In genomic region chr17:76274559-76274956, GRCh38 we compare ENCODE assay signal across 14 cellular contexts. TPM values are rescaled to one million over a fixed set of nuclear protein-coding genes. Genes with fewer than 3 reads are reported as not detected.
DNase-seq lines count a peak whose midpoint lies in the region; ATAC-seq, FAIRE-seq and TF ChIP-seq lines count a peak whose summit lies in the region.
"Had no signal": no experiment of that assay in that cellular context is flagged by ENCODE, and none has a peak within 500 bp of the region (broad histone marks: within the 10 kb centered on the region; RNA-seq: fewer than 3 reads in every experiment).

No MANE protein-coding gene starts in this region.

- TF ChIP-seq CTCF in Panc1 (IDR thresholded peaks at IDR 0.05) (no peak), GM12878 (IDR thresholded peaks at IDR 0.05 in 2 of 3, conservative IDR thresholded peaks at IDR 0.05 in 1 of 3; ENCODE audit: control insufficient read depth in 2 of 3, extremely low read depth in 1 of 3, insufficient read depth in 1 of 3, low read depth in 3 of 3, low read length in 3 of 3) (no peak), prostate gland (IDR thresholded peaks at IDR 0.05) (no peak)

- in situ Hi-C loops in Panc1 (cut with HindIII; ENCODE audit: low pct_unique_long_range_greater_than_20kb, low sequenced_read_pairs): no loop called here
- in situ Hi-C loops in GM12878 (cut with MboI): loop anchor here (25.0 kb wide), 2 partner anchors 1188 to 1888 kb away; partner anchors contain the start of gene SYNGR2

- intact Hi-C loops in activated naive CD4-positive, alpha-beta T cell treated with anti-CD3 and anti-CD28 coated beads for 36 hours (cut with micrococcal nuclease): no loop called here
- intact Hi-C loops in Panc1 (cut with micrococcal nuclease; ENCODE audit: unreplicated experiment) (no loop called here), GM12878 (cut with micrococcal nuclease; ENCODE audit: unreplicated experiment) (no loop called here), prostate gland (cut with DNase I) (loop anchor here (10.0 kb wide), 1 partner anchor 260 kb away; no protein-coding TSS in a partner anchor)

- H3K9me3 ChIP-seq in Panc1 (ENCODE audit: control insufficient read depth, insufficient read depth, low read depth, low read length) (no peaks in the 10 kb centered on the region), GM12878 (replicated peaks; ENCODE audit: control insufficient read depth, insufficient read depth, low read length) (no peaks in the 10 kb centered on the region), prostate gland (no peaks in the 10 kb centered on the region)
- H3K9me3 ChIP-seq: tibial nerve had no signal

- BruUV-seq in Panc1 (replicated peaks; lab: Mats Ljungman, UMichigan) (no TSS peak), GM12878 (replicated peaks; lab: Mats Ljungman, UMichigan) (no TSS peak)

- no peak for TF ChIP-seq RAD21 in GM12878 (IDR thresholded peaks at IDR 0.05; ENCODE audit: insufficient read depth, low read depth, low read length)

- H3K27ac ChIP-seq in Panc1 (ENCODE audit: low read length): peak overlapping the region; percentile 39; the same call in 1 of the 2 replicates
- no peak overlapping the region for H3K27ac ChIP-seq in GM12878 (ENCODE audit: control insufficient read depth, insufficient read depth)
- H3K27ac ChIP-seq in prostate gland: peak overlapping the region in 1 of 2 donors; percentile 38

- POLR2A ChIA-PET in Panc1 (lab: Charles Lee) (interaction anchor here (0.5 kb wide), 1 partner anchor 78 kb away, joined by 5 read pairs; no protein-coding TSS in a partner anchor), GM12878 (lab: Charles Lee) (interaction anchor here (0.6 to 17.9 kb wide), 5 partner anchors 12 to 171 kb away, joined by 3 to 427 read pairs (median 5); partner anchors contain the start of gene UBALD2)

- ATAC-seq in Panc1 (no peak), GM12878 (no peak), GM19328 (IDR thresholded peaks at IDR 0.05; ENCODE audit: unreplicated experiment) (no peak), HG03354 (IDR thresholded peaks at IDR 0.05; ENCODE audit: poor library complexity, severe bottlenecking, unreplicated experiment) (no peak)
- no peak for ATAC-seq in stimulated activated effector memory CD8-positive, alpha-beta T cell treated with anti-CD3 and anti-CD28 coated beads, Interleukin-12 subunit alpha, Interleukin-12 subunit beta, amount 100 ng/mL, for 72 hours

- H2AFZ ChIP-seq in GM12878 (ENCODE audit: control insufficient read depth, low read depth, low read length): no peak overlapping the region

- FAIRE-seq in GM12878 (lab: Jason Lieb, UNC): no peak

- TF ChIP-seq EP300 in GM12878 (IDR thresholded peaks at IDR 0.05; ENCODE audit: borderline replicate concordance in 1 of 2, control insufficient read depth in 1 of 2, low read depth in 2 of 2, low read length in 2 of 2): no peak

- H3K27me3 Mint-ChIP-seq in activated naive CD4-positive, alpha-beta T cell treated with anti-CD3 and anti-CD28 coated beads for 36 hours (ENCODE audit: low read depth): no peaks in the 10 kb centered on the region

- 0 out of 2 replicates have a peak overlapping the region, but pooled peaks have one; percentile 2 for H3K4me2 ChIP-seq in GM12878 (ENCODE audit: control insufficient read depth, insufficient read depth)

- peak overlapping the region; percentile 91 for H3K27ac Mint-ChIP-seq in activated naive CD4-positive, alpha-beta T cell treated with anti-CD3 and anti-CD28 coated beads for 36 hours
- peak overlapping the region; percentile 96 for H3K27ac Mint-ChIP-seq in stimulated activated effector memory CD8-positive, alpha-beta T cell treated with anti-CD3 and anti-CD28 coated beads, Interleukin-12 subunit alpha, Interleukin-12 subunit beta, amount 100 ng/mL, for 72 hours

- no peaks in the 10 kb centered on the region for H3K9me3 Mint-ChIP-seq in activated naive CD4-positive, alpha-beta T cell treated with anti-CD3 and anti-CD28 coated beads for 36 hours
- H3K9me3 Mint-ChIP-seq in stimulated activated effector memory CD8-positive, alpha-beta T cell treated with anti-CD3 and anti-CD28 coated beads, Interleukin-12 subunit alpha, Interleukin-12 subunit beta, amount 100 ng/mL, for 72 hours: no peaks in the 10 kb centered on the region
- H3K9me3 Mint-ChIP-seq: immature natural killer cell had no signal

- no peak for DNase-seq in activated naive CD4-positive, alpha-beta T cell treated with anti-CD3 and anti-CD28 coated beads for 36 hours
- no peak for DNase-seq in activated naive CD4-positive, alpha-beta T cell treated with Interleukin-2 at 50 U/mL for 16 hours
- DNase-seq in Panc1 (ENCODE audit: low read depth, low spot score) (no peak), GM12878 (ENCODE audit: low read depth, low spot score) (no peak), prostate gland (ENCODE audit: low spot score) (no peak)
- DNase-seq in stimulated activated effector memory CD8-positive, alpha-beta T cell treated with anti-CD3 and anti-CD28 coated beads, Interleukin-12 subunit alpha, Interleukin-12 subunit beta, amount 100 ng/mL, for 72 hours (ENCODE audit: low spot score in 2 of 2): peak in 1 of 2 donors; percentile 54
- DNase-seq: activated effector memory CD4-positive, alpha-beta T cell treated with anti-CD3 and anti-CD28 coated beads, Interleukin-2, amount 50 U/mL, for 16 hours; caudate nucleus; foreskin melanocyte; immature natural killer cell; midbrain had no signal

- H3K4me3 ChIP-seq in Panc1 (ENCODE audit: low read depth in 2 of 2, low read length in 2 of 2) (no peak overlapping the region), GM12878 (no peak overlapping the region), prostate gland (no peak overlapping the region)
- H3K4me3 ChIP-seq: tibial nerve had no signal

- H3K4me1 Mint-ChIP-seq in activated naive CD4-positive, alpha-beta T cell treated with anti-CD3 and anti-CD28 coated beads for 36 hours (ENCODE audit: low read depth): peaks cover 66% of the 10 kb centered on the region
- peaks cover 63% of the 10 kb centered on the region for H3K4me1 Mint-ChIP-seq in stimulated activated effector memory CD8-positive, alpha-beta T cell treated with anti-CD3 and anti-CD28 coated beads, Interleukin-12 subunit alpha, Interleukin-12 subunit beta, amount 100 ng/mL, for 72 hours

- H3K36me3 Mint-ChIP-seq in activated naive CD4-positive, alpha-beta T cell treated with anti-CD3 and anti-CD28 coated beads for 36 hours (ENCODE audit: low read depth): peaks cover 18% of the 10 kb centered on the region
- H3K36me3 Mint-ChIP-seq in stimulated activated effector memory CD8-positive, alpha-beta T cell treated with anti-CD3 and anti-CD28 coated beads, Interleukin-12 subunit alpha, Interleukin-12 subunit beta, amount 100 ng/mL, for 72 hours: peaks cover 68% of the 10 kb centered on the region
- H3K36me3 Mint-ChIP-seq: immature natural killer cell had no signal

- SMC1A ChIA-PET in GM12878 (lab: Charles Lee; ENCODE audit: uncharacterized antibody, unreplicated experiment): interaction anchor here (0.6 to 10.2 kb wide), 10 partner anchors 13 to 255 kb away, joined by 3 to 152 read pairs (median 8); partner anchors contain the start of gene UBALD2

- RAD21 ChIA-PET in GM12878 (lab: Charles Lee; ENCODE audit: unreplicated experiment): interaction anchor here (1.0 to 18.5 kb wide), 5 partner anchors 11 to 151 kb away, joined by 3 to 419 read pairs (median 75); partner anchors contain the start of gene UBALD2

- TF ChIP-seq POLR2A in GM12878 (IDR thresholded peaks at IDR 0.05; ENCODE audit: low read depth, low read length): peak; percentile 35; the same call in 1 of the 2 replicates
- no peak for TF ChIP-seq POLR2A in prostate gland (IDR thresholded peaks at IDR 0.05)

- H3K9ac ChIP-seq in GM12878 (ENCODE audit: control insufficient read depth, insufficient read depth, low read length): no peak overlapping the region

- peaks cover 20% of the 10 kb centered on the region for H3K4me1 ChIP-seq in Panc1 (ENCODE audit: control insufficient read depth, insufficient read depth, low read length)
- peaks cover 36% of the 10 kb centered on the region for H3K4me1 ChIP-seq in GM12878 (ENCODE audit: control insufficient read depth, insufficient read depth, low read length)
- peaks cover 18% of the 10 kb centered on the region for H3K4me1 ChIP-seq in prostate gland (replicated peaks)

- CTCF ChIA-PET in activated naive CD4-positive, alpha-beta T cell treated with anti-CD3 and anti-CD28 coated beads for 36 hours (lab: Charles Lee): interaction anchor here (0.5 to 2.1 kb wide), 13 partner anchors 10 to 266 kb away, joined by 3 to 7 read pairs (median 3); no protein-coding TSS in a partner anchor
- CTCF ChIA-PET in Panc1 (lab: Charles Lee): interaction anchor here (0.6 kb wide), 2 partner anchors 134 to 294 kb away, joined by 4 to 5 read pairs; no protein-coding TSS in a partner anchor
- CTCF ChIA-PET in GM12878 (lab: Yijun Ruan, JAX): interaction anchor here (0.6 to 10.6 kb wide), 11 partner anchors 25 to 336 kb away, joined by 3 to 160 read pairs (median 3); no protein-coding TSS in a partner anchor

- no peaks in the 10 kb centered on the region for H4K20me1 ChIP-seq in GM12878 (ENCODE audit: control insufficient read depth, insufficient read depth)

- H3K27me3 ChIP-seq in Panc1 (ENCODE audit: control insufficient read depth, insufficient read depth, low read length) (no peaks in the 10 kb centered on the region), GM12878 (replicated peaks in 1 of 2; ENCODE audit: control insufficient read depth in 2 of 2, insufficient read depth in 2 of 2, low read length in 1 of 2) (no peaks in the 10 kb centered on the region), prostate gland (replicated peaks; ENCODE audit: insufficient read depth) (no peaks in the 10 kb centered on the region)
- H3K27me3 ChIP-seq: tibial nerve had no signal

- no peak overlapping the region for H3K4me3 Mint-ChIP-seq in activated naive CD4-positive, alpha-beta T cell treated with anti-CD3 and anti-CD28 coated beads for 36 hours
- no peak overlapping the region for H3K4me3 Mint-ChIP-seq in stimulated activated effector memory CD8-positive, alpha-beta T cell treated with anti-CD3 and anti-CD28 coated beads, Interleukin-12 subunit alpha, Interleukin-12 subunit beta, amount 100 ng/mL, for 72 hours
- H3K4me3 Mint-ChIP-seq: immature natural killer cell had no signal

- peaks cover 28% of the 10 kb centered on the region for H3K79me2 ChIP-seq in GM12878 (ENCODE audit: control insufficient read depth, insufficient read depth, low read length)

- no peaks in the 10 kb centered on the region for H3K36me3 ChIP-seq in Panc1 (ENCODE audit: control insufficient read depth, insufficient read depth, low read length)
- no peaks in the 10 kb centered on the region; a peak in 1 of 4 replicates for H3K36me3 ChIP-seq in GM12878 (ENCODE audit: control insufficient read depth in 2 of 2, insufficient read depth in 2 of 2, low read length in 1 of 2)
- H3K36me3 ChIP-seq in prostate gland: no peaks in the 10 kb centered on the region

- WGBS in GM12878 (ENCODE audit: insufficient coverage, insufficient replicate concordance, low lambda C conversion rate, missing lambda C conversion rate): 87% methylated on average over 4 of the region's 4 CpGs
- WGBS in prostate gland: 82% methylated on average over 4 of the region's 4 CpGs

RNA-seq across cellular contexts. Expression of gene UBALD2, which starts 9.4 kb away (rescaled TPM):
- 100 to 1,000 TPM; 467 to 472 TPM for total RNA-seq in activated naive CD4-positive, alpha-beta T cell treated with anti-CD3 and anti-CD28 coated beads for 36 hours
- total RNA-seq in Panc1 (2021; ENCODE audit: unreplicated experiment): 30.0 TPM
- polyA plus RNA-seq in Panc1 (2012; ENCODE audit: insufficient read length): 63.0 TPM
- 10.7 and 18.0 TPM in 2 replicates for total RNA-seq in GM12878 (2013; cell fraction: nucleolus; rRNA removed)
- total RNA-seq in GM12878 (2014; rRNA removed): 54.7 and 63.4 TPM in 2 replicates
- total RNA-seq in GM12878 (2014; rRNA removed; fragmentation: Illumina TruSeq; extraction: Trizol): 12.3 and 17.1 TPM in 2 replicates
- total RNA-seq in GM12878 (2021): 130 and 132 TPM in 2 replicates
- polyA plus RNA-seq in GM12878 (2011; ENCODE audit: low read depth): 44.7 TPM
- polyA plus RNA-seq in GM12878 (2011; rRNA removed): 50.3 and 165 TPM in 2 replicates
- 54.9 and 77.4 TPM in 2 replicates for polyA plus RNA-seq in GM12878 (2011; cell fraction: cytosol; rRNA removed)
- 56.6 and 64.5 TPM in 2 replicates for polyA plus RNA-seq in GM12878 (2011; cell fraction: nucleus; rRNA removed)
- 98.6 and 132 TPM in 2 replicates for polyA plus RNA-seq in GM12878 (2012)
- polyA plus RNA-seq in GM12878 (2014; fragmentation: Illumina TruSeq; extraction: Trizol): 12.1 and 24.0 TPM in 2 replicates
- polyA plus RNA-seq in GM12878 (2014; fragmentation: Nextera tagmentation; extraction: Ambion mirVana): 10 to 100 TPM in 1 of 2 experiments, 1 to 10 TPM in 1; 4.4 to 16.4 TPM
- 66.4 and 81.1 TPM in 2 replicates for polyA plus RNA-seq in GM12878 (2014; rRNA removed)
- 1 to 10 TPM; 2.8 TPM for polyA plus RNA-seq in GM12878 (2016; fragmentation: Nextera tagmentation; extraction: Ambion mirVana)
- 24.4 and 40.4 TPM in 2 replicates for polyA minus RNA-seq in GM12878 (2011; rRNA and poly(A)+ RNA removed)
- polyA minus RNA-seq in GM12878 (2011; cell fraction: cytosol; rRNA and poly(A)+ RNA removed): 55.5 and 60.7 TPM in 2 replicates
- 18.3 and 30.3 TPM in 2 replicates for polyA minus RNA-seq in GM12878 (2011; cell fraction: nucleus; rRNA and poly(A)+ RNA removed)
- 10 to 100 TPM; 19.4 to 19.7 TPM for total RNA-seq in prostate gland

RNA-seq across cellular contexts. Expression of gene QRICH2, which starts 33.5 kb away (rescaled TPM):
- total RNA-seq in activated naive CD4-positive, alpha-beta T cell treated with anti-CD3 and anti-CD28 coated beads for 36 hours: under 1 TPM; 0.52 TPM
- total RNA-seq in Panc1 (2021; ENCODE audit: unreplicated experiment) (0.92 TPM), GM12878 (2014; rRNA removed) (0.23 and 0.27 TPM in 2 replicates), GM12878 (2014; rRNA removed; fragmentation: Illumina TruSeq; extraction: Trizol) (0.18 and 0.27 TPM in 2 replicates), GM12878 (2021) (0.35 and 0.72 TPM in 2 replicates), prostate gland (1 to 10 TPM; 3.1 to 9.8 TPM)
- polyA plus RNA-seq in Panc1 (2012; ENCODE audit: insufficient read length): 2.1 TPM
- 1.3 and 1.8 TPM in 2 replicates for total RNA-seq in GM12878 (2013; cell fraction: nucleolus; rRNA removed)
- 0.17 TPM for polyA plus RNA-seq in GM12878 (2011; ENCODE audit: low read depth)
- polyA plus RNA-seq in GM12878 (2011; rRNA removed) (0.07 and 0.15 TPM in 2 replicates), GM12878 (2014; fragmentation: Illumina TruSeq; extraction: Trizol) (0.12 TPM in 1 of 2 replicates, not detected in the other), GM12878 (2014; fragmentation: Nextera tagmentation; extraction: Ambion mirVana) (under 1 TPM; 0.04 to 0.05 TPM), GM12878 (2014; rRNA removed) (0.44 and 0.58 TPM in 2 replicates), GM12878 (2016; fragmentation: Nextera tagmentation; extraction: Ambion mirVana) (under 1 TPM; 0.51 to 0.54 TPM)
- polyA plus RNA-seq in GM12878 (2011; cell fraction: cytosol; rRNA removed): 0.22 and 0.28 TPM in 2 replicates
- 0.73 and 0.76 TPM in 2 replicates for polyA plus RNA-seq in GM12878 (2011; cell fraction: nucleus; rRNA removed)
- polyA plus RNA-seq in GM12878 (2012): 0.27 and 0.32 TPM in 2 replicates
- 1.4 and 1.8 TPM in 2 replicates for polyA minus RNA-seq in GM12878 (2011; rRNA and poly(A)+ RNA removed)
- 0.31 TPM in 1 of 2 replicates, not detected in the other for polyA minus RNA-seq in GM12878 (2011; cell fraction: cytosol; rRNA and poly(A)+ RNA removed)
- polyA minus RNA-seq in GM12878 (2011; cell fraction: nucleus; rRNA and poly(A)+ RNA removed): 0.36 and 1.1 TPM in 2 replicates

RNA-seq across cellular contexts. Expression of gene RNF157, which starts 34.3 kb away (rescaled TPM):
- total RNA-seq in activated naive CD4-positive, alpha-beta T cell treated with anti-CD3 and anti-CD28 coated beads for 36 hours: 10 to 100 TPM; 38.1 to 45.3 TPM
- 4.0 TPM for total RNA-seq in Panc1 (2021; ENCODE audit: unreplicated experiment)
- polyA plus RNA-seq in Panc1 (2012; ENCODE audit: insufficient read length): 5.6 TPM
- 1.4 and 2.8 TPM in 2 replicates for total RNA-seq in GM12878 (2013; cell fraction: nucleolus; rRNA removed)
- 9.7 and 10.4 TPM in 2 replicates for total RNA-seq in GM12878 (2014; rRNA removed)
- 10.4 and 11.8 TPM in 2 replicates for total RNA-seq in GM12878 (2014; rRNA removed; fragmentation: Illumina TruSeq; extraction: Trizol)
- 14.8 and 17.9 TPM in 2 replicates for total RNA-seq in GM12878 (2021)
- polyA plus RNA-seq in GM12878 (2011; ENCODE audit: low read depth): 5.8 TPM
- 6.0 and 7.3 TPM in 2 replicates for polyA plus RNA-seq in GM12878 (2011; rRNA removed)
- polyA plus RNA-seq in GM12878 (2011; cell fraction: cytosol; rRNA removed): 7.3 and 8.6 TPM in 2 replicates
- polyA plus RNA-seq in GM12878 (2011; cell fraction: nucleus; rRNA removed): 3.7 and 4.7 TPM in 2 replicates
- polyA plus RNA-seq in GM12878 (2012): 6.4 and 8.4 TPM in 2 replicates
- 14.1 and 15.9 TPM in 2 replicates for polyA plus RNA-seq in GM12878 (2014; fragmentation: Illumina TruSeq; extraction: Trizol)
- 1 to 10 TPM; 5.2 to 9.5 TPM for polyA plus RNA-seq in GM12878 (2014; fragmentation: Nextera tagmentation; extraction: Ambion mirVana)
- polyA plus RNA-seq in GM12878 (2014; rRNA removed): 12.1 and 12.3 TPM in 2 replicates
- polyA plus RNA-seq in GM12878 (2016; fragmentation: Nextera tagmentation; extraction: Ambion mirVana): 1 to 10 TPM; 1.4 to 3.4 TPM
- polyA minus RNA-seq in GM12878 (2011; rRNA and poly(A)+ RNA removed): 6.6 and 10.4 TPM in 2 replicates
- polyA minus RNA-seq in GM12878 (2011; cell fraction: cytosol; rRNA and poly(A)+ RNA removed): 3.1 and 4.8 TPM in 2 replicates
- polyA minus RNA-seq in GM12878 (2011; cell fraction: nucleus; rRNA and poly(A)+ RNA removed): 2.5 and 6.2 TPM in 2 replicates
- 10 to 100 TPM in 1 of 2 donors, 1 to 10 TPM in 1; 1.6 to 47.5 TPM for total RNA-seq in prostate gland
